Comparison of ENCODE assay signal across 10 cellular contexts in genomic region chr10:58672855-58673254, GRCh38.
"Had no signal": no experiment of that assay in that cellular context is flagged by ENCODE, and none has a peak within 500 bp of the region (broad histone marks: within the 10 kb centered on the region; RNA-seq: fewer than 3 reads in every experiment).

No MANE protein-coding gene starts in this region.

- H3K4me3 ChIP-seq: right atrium auricular region, suprapubic skin had no signal

- ATAC-seq: natural killer cell treated with Interleukin-12 subunit alpha and Interleukin-12 subunit beta and Interleukin-15 and Interleukin-18, amount 100 ng/mL, for 72 hours had no signal

- H3K4me1 ChIP-seq: right atrium auricular region had no signal

- H3K27ac ChIP-seq: right atrium auricular region, suprapubic skin had no signal

- H3K9me3 ChIP-seq: right atrium auricular region, suprapubic skin had no signal

- DNase-seq: activated CD4-positive, alpha-beta T cell treated with anti-CD3 and anti-CD28 coated beads, Interleukin-2, amount 10 ng/mL, durations not matched to agents 7 days and 5 days; activated CD4-positive, CD25-positive, alpha-beta regulatory T cell; activated naive CD8-positive, alpha-beta T cell treated with anti-CD3 and anti-CD28 coated beads for 36 hours; anterior cingulate cortex; cerebellar nuclear complex; head of caudate nucleus; mesendoderm had no signal

- H3K27me3 ChIP-seq: right atrium auricular region, suprapubic skin had no signal

- H3K36me3 ChIP-seq: right atrium auricular region, suprapubic skin had no signal
